1 cellular context compared by ENCODE assay signal in the genomic region with DNA sequence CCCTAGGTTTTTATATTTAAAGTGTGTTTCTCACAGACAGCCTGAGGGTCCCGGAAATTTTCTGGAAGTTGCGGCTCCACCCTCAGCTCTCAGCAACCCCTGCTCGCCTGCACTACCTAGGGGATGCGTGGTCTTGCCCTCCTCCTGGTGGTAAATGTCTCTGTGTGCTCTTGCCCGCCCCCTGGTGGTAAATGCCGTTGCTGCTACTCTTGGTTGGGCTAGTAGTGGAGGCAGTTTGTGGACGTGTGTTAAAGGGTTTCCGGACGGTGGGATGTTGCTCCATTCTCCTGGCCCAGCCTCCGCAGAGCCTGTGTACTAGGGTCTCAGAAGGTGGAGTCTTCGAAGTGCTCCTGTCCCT.
A peak's percentile ranks its signal among the peaks of the same experiment; 100 is the strongest.
TF ChIP-seq lines count a peak whose summit lies in the region.

No MANE protein-coding gene starts in this region.

TF ChIP-seq in GM12878, 131 proteins besides CTCF, POLR2A, EP300 and RAD21:
- TF ChIP-seq IRF4 (IDR thresholded peaks at IDR 0.05; ENCODE audit: low read depth, low read length) (peak; percentile 47; the same call in 1 of the 2 replicates), NBN (IDR thresholded peaks at IDR 0.05) (peak; percentile 61), SMC3 (IDR thresholded peaks at IDR 0.05; ENCODE audit: borderline replicate concordance, low read length) (peak; percentile 75; the same call in 1 of the 2 replicates), POU2F2 (IDR thresholded peaks at IDR 0.05; ENCODE audit: borderline replicate concordance, low read depth, low read length) (peak; percentile 23; the same call in 1 of the 3 replicates), NR2C2 (IDR thresholded peaks at IDR 0.05; ENCODE audit: borderline replicate concordance, control insufficient read depth, insufficient read length, low read depth) (no peak), GABPA (IDR thresholded peaks at IDR 0.05; ENCODE audit: low read depth) (no peak), TBL1XR1 (IDR thresholded peaks at IDR 0.05; ENCODE audit: low read depth, low read length) (0 out of 2 replicates have a peak, but pooled peaks have one; percentile 9), SMAD5 (IDR thresholded peaks at IDR 0.05; ENCODE audit: low read depth) (no peak), YY1 (IDR thresholded peaks at IDR 0.05; ENCODE audit: low read depth, low read length) (peak; percentile 65; the same call in 1 of the 2 replicates), RUNX3 (IDR thresholded peaks at IDR 0.05; ENCODE audit: low read length) (peak; percentile 45; the same call in 1 of the 2 replicates), RELA (IDR thresholded peaks at IDR 0.05; ENCODE audit: borderline replicate concordance, partially characterized antibody) (peak; percentile 19), ZNF384 (IDR thresholded peaks at IDR 0.05; ENCODE audit: borderline replicate concordance, low read depth, low read length) (peak; percentile 26; the same call in 1 of the 2 replicates), ASH2L (IDR thresholded peaks at IDR 0.05; ENCODE audit: borderline replicate concordance, low read depth) (no peak), PML (IDR thresholded peaks at IDR 0.05; ENCODE audit: low read length) (no peak), HCFC1 (IDR thresholded peaks at IDR 0.05; ENCODE audit: low read length) (no peak), YBX1 (IDR thresholded peaks at IDR 0.05) (no peak), RB1 (IDR thresholded peaks at IDR 0.05; ENCODE audit: borderline replicate concordance) (0 out of 2 replicates have a peak, but pooled peaks have one; percentile 32)
- TF ChIP-seq, protein P1, sequence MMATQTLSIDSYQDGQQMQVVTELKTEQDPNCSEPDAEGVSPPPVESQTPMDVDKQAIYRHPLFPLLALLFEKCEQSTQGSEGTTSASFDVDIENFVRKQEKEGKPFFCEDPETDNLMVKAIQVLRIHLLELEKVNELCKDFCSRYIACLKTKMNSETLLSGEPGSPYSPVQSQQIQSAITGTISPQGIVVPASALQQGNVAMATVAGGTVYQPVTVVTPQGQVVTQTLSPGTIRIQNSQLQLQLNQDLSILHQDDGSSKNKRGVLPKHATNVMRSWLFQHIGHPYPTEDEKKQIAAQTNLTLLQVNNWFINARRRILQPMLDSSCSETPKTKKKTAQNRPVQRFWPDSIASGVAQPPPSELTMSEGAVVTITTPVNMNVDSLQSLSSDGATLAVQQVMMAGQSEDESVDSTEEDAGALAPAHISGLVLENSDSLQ (IDR thresholded peaks at IDR 0.05) = no peak
- TF ChIP-seq, protein P2, sequence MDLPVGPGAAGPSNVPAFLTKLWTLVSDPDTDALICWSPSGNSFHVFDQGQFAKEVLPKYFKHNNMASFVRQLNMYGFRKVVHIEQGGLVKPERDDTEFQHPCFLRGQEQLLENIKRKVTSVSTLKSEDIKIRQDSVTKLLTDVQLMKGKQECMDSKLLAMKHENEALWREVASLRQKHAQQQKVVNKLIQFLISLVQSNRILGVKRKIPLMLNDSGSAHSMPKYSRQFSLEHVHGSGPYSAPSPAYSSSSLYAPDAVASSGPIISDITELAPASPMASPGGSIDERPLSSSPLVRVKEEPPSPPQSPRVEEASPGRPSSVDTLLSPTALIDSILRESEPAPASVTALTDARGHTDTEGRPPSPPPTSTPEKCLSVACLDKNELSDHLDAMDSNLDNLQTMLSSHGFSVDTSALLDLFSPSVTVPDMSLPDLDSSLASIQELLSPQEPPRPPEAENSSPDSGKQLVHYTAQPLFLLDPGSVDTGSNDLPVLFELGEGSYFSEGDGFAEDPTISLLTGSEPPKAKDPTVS (IDR thresholded peaks at IDR 0.05; ENCODE audit: low read depth, low read length) = no peak
- TF ChIP-seq, protein P3, sequence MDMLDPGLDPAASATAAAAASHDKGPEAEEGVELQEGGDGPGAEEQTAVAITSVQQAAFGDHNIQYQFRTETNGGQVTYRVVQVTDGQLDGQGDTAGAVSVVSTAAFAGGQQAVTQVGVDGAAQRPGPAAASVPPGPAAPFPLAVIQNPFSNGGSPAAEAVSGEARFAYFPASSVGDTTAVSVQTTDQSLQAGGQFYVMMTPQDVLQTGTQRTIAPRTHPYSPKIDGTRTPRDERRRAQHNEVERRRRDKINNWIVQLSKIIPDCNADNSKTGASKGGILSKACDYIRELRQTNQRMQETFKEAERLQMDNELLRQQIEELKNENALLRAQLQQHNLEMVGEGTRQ (IDR thresholded peaks at IDR 0.05; ENCODE audit: borderline replicate concordance, low read depth, low read length) = no peak
- TF ChIP-seq, protein P4, sequence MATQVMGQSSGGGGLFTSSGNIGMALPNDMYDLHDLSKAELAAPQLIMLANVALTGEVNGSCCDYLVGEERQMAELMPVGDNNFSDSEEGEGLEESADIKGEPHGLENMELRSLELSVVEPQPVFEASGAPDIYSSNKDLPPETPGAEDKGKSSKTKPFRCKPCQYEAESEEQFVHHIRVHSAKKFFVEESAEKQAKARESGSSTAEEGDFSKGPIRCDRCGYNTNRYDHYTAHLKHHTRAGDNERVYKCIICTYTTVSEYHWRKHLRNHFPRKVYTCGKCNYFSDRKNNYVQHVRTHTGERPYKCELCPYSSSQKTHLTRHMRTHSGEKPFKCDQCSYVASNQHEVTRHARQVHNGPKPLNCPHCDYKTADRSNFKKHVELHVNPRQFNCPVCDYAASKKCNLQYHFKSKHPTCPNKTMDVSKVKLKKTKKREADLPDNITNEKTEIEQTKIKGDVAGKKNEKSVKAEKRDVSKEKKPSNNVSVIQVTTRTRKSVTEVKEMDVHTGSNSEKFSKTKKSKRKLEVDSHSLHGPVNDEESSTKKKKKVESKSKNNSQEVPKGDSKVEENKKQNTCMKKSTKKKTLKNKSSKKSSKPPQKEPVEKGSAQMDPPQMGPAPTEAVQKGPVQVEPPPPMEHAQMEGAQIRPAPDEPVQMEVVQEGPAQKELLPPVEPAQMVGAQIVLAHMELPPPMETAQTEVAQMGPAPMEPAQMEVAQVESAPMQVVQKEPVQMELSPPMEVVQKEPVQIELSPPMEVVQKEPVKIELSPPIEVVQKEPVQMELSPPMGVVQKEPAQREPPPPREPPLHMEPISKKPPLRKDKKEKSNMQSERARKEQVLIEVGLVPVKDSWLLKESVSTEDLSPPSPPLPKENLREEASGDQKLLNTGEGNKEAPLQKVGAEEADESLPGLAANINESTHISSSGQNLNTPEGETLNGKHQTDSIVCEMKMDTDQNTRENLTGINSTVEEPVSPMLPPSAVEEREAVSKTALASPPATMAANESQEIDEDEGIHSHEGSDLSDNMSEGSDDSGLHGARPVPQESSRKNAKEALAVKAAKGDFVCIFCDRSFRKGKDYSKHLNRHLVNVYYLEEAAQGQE (IDR thresholded peaks at IDR 0.05; ENCODE audit: low read depth, low read length) = no peak
